Comparison of ENCODE assay signal across 8 cellular contexts in the genomic region with DNA sequence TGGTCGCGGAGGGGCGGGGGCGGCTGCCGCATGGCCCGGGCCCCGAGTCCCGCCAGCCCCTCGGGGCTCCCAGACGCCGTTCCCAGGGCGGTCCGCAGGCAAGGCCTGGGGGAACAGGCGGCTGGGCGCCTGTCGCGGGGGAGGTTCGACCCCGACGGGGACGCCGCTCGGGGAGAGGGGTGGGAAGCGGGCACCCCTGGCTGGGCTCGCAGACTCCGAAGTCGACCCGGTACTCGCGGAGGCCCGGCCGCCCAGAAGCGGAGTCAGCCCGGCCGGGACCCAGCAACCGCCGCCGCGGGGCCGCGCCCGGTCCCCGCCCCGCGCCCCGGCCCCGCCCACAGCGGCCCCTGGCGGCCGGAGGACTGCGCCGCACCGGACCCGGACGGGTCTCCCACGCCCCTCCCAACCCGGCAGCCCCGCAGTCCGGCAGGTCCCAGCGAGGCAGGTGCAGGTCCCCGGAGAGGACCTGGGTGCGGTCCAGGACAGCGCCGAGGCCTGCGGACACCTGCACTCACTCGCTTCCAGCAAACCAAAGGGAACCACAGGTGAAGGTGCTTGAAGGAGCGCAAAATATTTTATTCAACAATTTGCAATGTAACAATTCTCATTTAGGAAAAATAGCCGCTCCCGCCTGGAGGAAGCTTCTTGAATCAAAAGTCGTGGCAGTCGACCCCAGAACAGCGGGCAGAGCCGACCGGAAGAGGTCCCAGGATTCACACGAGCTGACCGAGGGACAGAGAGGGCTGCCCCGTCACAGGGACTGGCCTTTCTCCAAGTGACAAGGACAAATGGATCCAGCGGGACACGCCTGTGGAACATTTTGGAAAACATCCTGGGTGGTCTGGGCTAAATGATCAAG. TPM values are rescaled to one million over a fixed set of nuclear protein-coding genes. Genes with fewer than 3 reads are reported as not detected.
DNase-seq lines count a peak whose midpoint lies in the region; ATAC-seq and TF ChIP-seq lines count a peak whose summit lies in the region.

Gene INPP5E (minus strand): TSS at position 296 of the 859 bp plus-strand sequence. CDS start 426 bp downstream, outside the sequence.

- no peaks in the 10 kb centered on the region for H3K9me3 ChIP-seq in BLaER1

- H3K4me3 ChIP-seq in BLaER1 (peak within 1 kb of the TSS; percentile 96), fibroblast of mammary gland (ENCODE audit: control insufficient read depth, low read depth, low read length) (peak within 1 kb of the TSS; percentile 65)

- TF ChIP-seq POLR2A in GM19099 (IDR thresholded peaks at IDR 0.05; ENCODE audit: extremely low read depth, insufficient read length, low read depth) = peak; percentile 60

- H3K27me3 ChIP-seq in BLaER1 = no peaks in the 10 kb centered on the region

- H3K4me2 ChIP-seq in BLaER1 = peak within 1 kb of the TSS; percentile 96

- peaks cover 73% of the 10 kb centered on the region for H3K4me1 ChIP-seq in BLaER1

- H3K9ac ChIP-seq in BLaER1 = peak within 1 kb of the TSS; percentile 95

- H4K20me1 ChIP-seq in BLaER1 = peaks cover 91% of the 10 kb centered on the region

- H3K4me3 Mint-ChIP-seq in activated T-helper 1 cell treated with anti-CD3 and anti-CD28 coated beads, Interleukin-12 subunit alpha, Interleukin-12 subunit beta, Interleukin-2, Interleukin-4 antibody, amounts not matched to agents 30 ng/mL and 10 ng/mL and 1 ng/mL, durations not matched to agents 14 hours and 24 hours and 36 hours = peak within 1 kb of the TSS; percentile 88
- peak within 1 kb of the TSS; percentile 87 to 92 (median 90) for H3K4me3 Mint-ChIP-seq in nephron

- no peaks in the 10 kb centered on the region for H3K27me3 Mint-ChIP-seq in activated T-helper 1 cell treated with anti-CD3 and anti-CD28 coated beads, Interleukin-12 subunit alpha, Interleukin-12 subunit beta, Interleukin-2, Interleukin-4 antibody, amounts not matched to agents 30 ng/mL and 10 ng/mL and 1 ng/mL, durations not matched to agents 14 hours and 24 hours and 36 hours (ENCODE audit: insufficient read depth)
- H3K27me3 Mint-ChIP-seq in nephron (ENCODE audit: low read depth) = no peaks in the 10 kb centered on the region

- no peak for TF ChIP-seq CTCF in fibroblast of mammary gland (conservative IDR thresholded peaks at IDR 0.05; ENCODE audit: control insufficient read depth, insufficient read depth, low read depth, low read length)
- peak; percentile 53 to 56 (median 55) for TF ChIP-seq CTCF in nephron (IDR thresholded peaks at IDR 0.05; ENCODE audit: unreplicated experiment in 3 of 3)

- peak within 1 kb of the TSS; percentile 92 for H3K27ac ChIP-seq in BLaER1

- H3K27ac Mint-ChIP-seq in activated T-helper 1 cell treated with anti-CD3 and anti-CD28 coated beads, Interleukin-12 subunit alpha, Interleukin-12 subunit beta, Interleukin-2, Interleukin-4 antibody, amounts not matched to agents 30 ng/mL and 10 ng/mL and 1 ng/mL, durations not matched to agents 14 hours and 24 hours and 36 hours = peak within 1 kb of the TSS; percentile 23
- H3K27ac Mint-ChIP-seq in nephron = no peak within 1 kb of the TSS

- ATAC-seq in HG03442 (IDR thresholded peaks at IDR 0.05; ENCODE audit: unreplicated experiment) = peak; percentile 67
- ATAC-seq in stimulated activated naive CD8-positive, alpha-beta T cell treated with anti-CD3 and anti-CD28 coated beads, Interleukin-15, Interleukin-2, amounts not matched to agents 100 U/mL and 50 U/mL, for 24 hours = peak; percentile 85

- H3K36me3 ChIP-seq in BLaER1 = peaks cover 47% of the 10 kb centered on the region

- DNase-seq in OCI-M1 (lab: John Stamatoyannopoulos, UW) (peak; percentile 80), fibroblast of mammary gland (ENCODE audit: low read depth) (peak; percentile 53)
- DNase-seq in activated T-helper 1 cell treated with anti-CD3 and anti-CD28 coated beads, Interleukin-12 subunit alpha, Interleukin-12 subunit beta, Interleukin-2, Interleukin-4 antibody, amounts not matched to agents 30 ng/mL and 10 ng/mL and 1 ng/mL, durations not matched to agents 14 hours and 24 hours and 36 hours (ENCODE audit: low spot score) = peak; percentile 84
- peak; percentile 93 for DNase-seq in stimulated activated naive CD8-positive, alpha-beta T cell treated with anti-CD3 and anti-CD28 coated beads, Interleukin-15, Interleukin-2, amounts not matched to agents 100 U/mL and 50 U/mL, for 24 hours

- H3K4me1 Mint-ChIP-seq in activated T-helper 1 cell treated with anti-CD3 and anti-CD28 coated beads, Interleukin-12 subunit alpha, Interleukin-12 subunit beta, Interleukin-2, Interleukin-4 antibody, amounts not matched to agents 30 ng/mL and 10 ng/mL and 1 ng/mL, durations not matched to agents 14 hours and 24 hours and 36 hours (ENCODE audit: low read depth) = peaks cover 18% of the 10 kb centered on the region
- H3K4me1 Mint-ChIP-seq in nephron = peaks cover 19% of the 10 kb centered on the region

- H3K9me3 Mint-ChIP-seq in activated T-helper 1 cell treated with anti-CD3 and anti-CD28 coated beads, Interleukin-12 subunit alpha, Interleukin-12 subunit beta, Interleukin-2, Interleukin-4 antibody, amounts not matched to agents 30 ng/mL and 10 ng/mL and 1 ng/mL, durations not matched to agents 14 hours and 24 hours and 36 hours = no peaks in the 10 kb centered on the region
- H3K9me3 Mint-ChIP-seq in nephron = no peaks in the 10 kb centered on the region

- peaks cover 18% of the 10 kb centered on the region for H3K36me3 Mint-ChIP-seq in activated T-helper 1 cell treated with anti-CD3 and anti-CD28 coated beads, Interleukin-12 subunit alpha, Interleukin-12 subunit beta, Interleukin-2, Interleukin-4 antibody, amounts not matched to agents 30 ng/mL and 10 ng/mL and 1 ng/mL, durations not matched to agents 14 hours and 24 hours and 36 hours (ENCODE audit: low read depth)
- peaks cover 37% of the 10 kb centered on the region for H3K36me3 Mint-ChIP-seq in nephron (ENCODE audit: low read depth)

- intact Hi-C loops in activated T-helper 1 cell treated with anti-CD3 and anti-CD28 coated beads, Interleukin-12 subunit alpha, Interleukin-12 subunit beta, Interleukin-2, Interleukin-4 antibody, amounts not matched to agents 30 ng/mL and 10 ng/mL and 1 ng/mL, durations not matched to agents 14 hours and 24 hours and 36 hours (cut with micrococcal nuclease) = loop anchor here (1.0 to 2.0 kb wide), 3 partner anchors 29 to 76 kb away; partner anchors contain the start of genes DNLZ, ENTR1, PMPCA and SEC16A

RNA-seq across cellular contexts. Expression of gene INPP5E, which starts in this region (rescaled TPM):
- total RNA-seq in activated T-helper 1 cell treated with anti-CD3 and anti-CD28 coated beads, Interleukin-12 subunit alpha, Interleukin-12 subunit beta, Interleukin-2, Interleukin-4 antibody, amounts not matched to agents 30 ng/mL and 10 ng/mL and 1 ng/mL, durations not matched to agents 14 hours and 24 hours and 36 hours = 19.7 and 20.0 TPM in 2 replicates

Comparison
In these comparisons a context has a peak if more than half of its experiments do, and no peak if none do; other contexts are left out.
1. Peak in every context shown above with its lines: DNase-seq, ATAC-seq, H3K4me3 ChIP-seq and H3K27ac ChIP-seq.